Comparison of ENCODE assay signal across 1 cellular context in genomic region chr14:54902143-54902520, GRCh38.
A peak's percentile ranks its signal among the peaks of the same experiment; 100 is the strongest.
TF ChIP-seq lines count a peak whose summit lies in the region.

No MANE protein-coding gene starts in this region.

TF ChIP-seq in HepG2, 621 proteins besides CTCF, POLR2A, EP300 and RAD21 (continued from another document and continues in another):
- TF ChIP-seq FOXP4 (CRISPR knock-in tag; IDR thresholded peaks at IDR 0.05) (no peak), BCL6 (CRISPR knock-in tag; IDR thresholded peaks at IDR 0.05) (peak; percentile 17; the same call in 1 of the 2 replicates), ETV6 (CRISPR knock-in tag; conservative IDR thresholded peaks at IDR 0.05) (peak; percentile 99), ZNF543 (CRISPR knock-in tag; IDR thresholded peaks at IDR 0.05) (no peak), ETV5 (CRISPR knock-in tag; IDR thresholded peaks at IDR 0.05; ENCODE audit: borderline replicate concordance) (peak; percentile 92), MTA1 (CRISPR knock-in tag; IDR thresholded peaks at IDR 0.05; ENCODE audit: borderline replicate concordance) (peak; percentile 22; the same call in 1 of the 2 replicates), MYC (CRISPR knock-in tag; IDR thresholded peaks at IDR 0.05; ENCODE audit: borderline replicate concordance) (peak; percentile 65; the same call in 1 of the 2 replicates), TFDP2 (CRISPR knock-in tag; IDR thresholded peaks at IDR 0.05) (peak; percentile 80), MEIS2 (CRISPR knock-in tag; IDR thresholded peaks at IDR 0.05) (no peak), FOXA3 (CRISPR knock-in tag; IDR thresholded peaks at IDR 0.05) (peak; percentile 31; the same call in 1 of the 2 replicates), ZKSCAN1 (IDR thresholded peaks at IDR 0.05; ENCODE audit: low read length) (no peak), CEBPG (CRISPR knock-in tag; IDR thresholded peaks at IDR 0.05) (peak; percentile 76), PCBP1 (IDR thresholded peaks at IDR 0.05; ENCODE audit: borderline replicate concordance, low read depth, low read length) (no peak), NAIF1 (CRISPR knock-in tag; IDR thresholded peaks at IDR 0.05; ENCODE audit: borderline replicate concordance) (no peak; the same call in 1 of the 2 replicates), CBFB (CRISPR knock-in tag; IDR thresholded peaks at IDR 0.05) (peak; percentile 52; the same call in 1 of the 2 replicates), GABPA (IDR thresholded peaks at IDR 0.05; ENCODE audit: low read depth, low read length) (peak; percentile 53), GABPA (CRISPR knock-in tag; IDR thresholded peaks at IDR 0.05; ENCODE audit: low read depth) (peak; percentile 74), ZNF800 (CRISPR knock-in tag; IDR thresholded peaks at IDR 0.05) (peak; percentile 88; the same call in 1 of the 2 replicates), CSRNP2 (CRISPR knock-in tag; conservative IDR thresholded peaks at IDR 0.05; ENCODE audit: low read depth) (no peak), PTBP1 (IDR thresholded peaks at IDR 0.05; ENCODE audit: low read depth, low read length, poor library complexity, severe bottlenecking) (peak; percentile 29), THAP11 (CRISPR knock-in tag; IDR thresholded peaks at IDR 0.05) (peak; percentile 32; the same call in 1 of the 2 replicates), CHD2 (IDR thresholded peaks at IDR 0.05; ENCODE audit: low read depth, low read length) (no peak), ZSCAN21 (CRISPR knock-in tag; IDR thresholded peaks at IDR 0.05; ENCODE audit: borderline replicate concordance) (peak; percentile 17; the same call in 1 of the 2 replicates), ZBTB10 (CRISPR knock-in tag; IDR thresholded peaks at IDR 0.05; ENCODE audit: borderline replicate concordance) (0 out of 2 replicates have a peak, but pooled peaks have one; percentile 46), MAX (IDR thresholded peaks at IDR 0.05) (peak; percentile 71), PHF20 (CRISPR knock-in tag; IDR thresholded peaks at IDR 0.05) (0 out of 2 replicates have a peak, but pooled peaks have one; percentile 12), DRAP1 (CRISPR knock-in tag; IDR thresholded peaks at IDR 0.05) (no peak), ZNF576 (CRISPR knock-in tag; IDR thresholded peaks at IDR 0.05) (no peak), PHF8 (CRISPR knock-in tag; IDR thresholded peaks at IDR 0.05) (peak; percentile 57), FOXO4 (CRISPR knock-in tag; conservative IDR thresholded peaks at IDR 0.05) (no peak), ZNF253 (CRISPR knock-in tag; IDR thresholded peaks at IDR 0.05; ENCODE audit: borderline replicate concordance) (no peak), HOXA3 (CRISPR knock-in tag; IDR thresholded peaks at IDR 0.05) (peak; percentile 57; the same call in 1 of the 2 replicates), ZNF317 (CRISPR knock-in tag; IDR thresholded peaks at IDR 0.05) (peak; percentile 62; the same call in 1 of the 2 replicates), AGO1 (IDR thresholded peaks at IDR 0.05; ENCODE audit: low read depth, low read length, poor library complexity, severe bottlenecking) (peak; percentile 33), GATAD1 (CRISPR knock-in tag; IDR thresholded peaks at IDR 0.05) (peak; percentile 43; the same call in 1 of the 2 replicates), E2F1 (CRISPR knock-in tag; IDR thresholded peaks at IDR 0.05) (peak; percentile 49; the same call in 1 of the 2 replicates), ZNF570 (CRISPR knock-in tag; IDR thresholded peaks at IDR 0.05; ENCODE audit: borderline replicate concordance) (0 out of 2 replicates have a peak, but pooled peaks have one; percentile 40), ZBTB34 (CRISPR knock-in tag; IDR thresholded peaks at IDR 0.05) (0 out of 2 replicates have a peak, but pooled peaks have one; percentile 27), MXD1 (CRISPR knock-in tag; IDR thresholded peaks at IDR 0.05) (peak; percentile 67; the same call in 1 of the 2 replicates), HOXD1 (CRISPR knock-in tag; IDR thresholded peaks at IDR 0.05) (0 out of 2 replicates have a peak, but pooled peaks have one; percentile 30), ZNF441 (CRISPR knock-in tag; IDR thresholded peaks at IDR 0.05; ENCODE audit: borderline replicate concordance) (0 out of 2 replicates have a peak, but pooled peaks have one; percentile 12), GMEB1 (CRISPR knock-in tag; IDR thresholded peaks at IDR 0.05; ENCODE audit: borderline replicate concordance) (peak; percentile 37; the same call in 1 of the 2 replicates), SIN3A (IDR thresholded peaks at IDR 0.05; ENCODE audit: borderline replicate concordance, low read depth, low read length) (peak; percentile 80; the same call in 1 of the 2 replicates)
